ENCODE assay signal across 8 cellular contexts in genomic region chr1:3453891-3454810, GRCh38. TPM values are rescaled to one million over a fixed set of nuclear protein-coding genes. Genes with fewer than 3 reads are reported as not detected.
DNase-seq lines count a peak whose midpoint lies in the region; ATAC-seq and TF ChIP-seq lines count a peak whose summit lies in the region.

TSS of gene ARHGEF16 (plus strand) at chr1:3454665. CDS start at chr1:3463085, 8,420 bp downstream.

- H3K4me3 ChIP-seq in heart right ventricle: peak within 1 kb of the TSS; percentile 32 to 65 (median 56)

- peak within 1 kb of the TSS in 4 of 10 donors; percentile 15 to 48 (median 24) for H3K27ac ChIP-seq in heart right ventricle

- peak within 1 kb of the TSS; percentile 84 for H3K4me3 Mint-ChIP-seq in progenitor cell of endocrine pancreas (ENCODE audit: low read depth)

- H3K27me3 Mint-ChIP-seq in progenitor cell of endocrine pancreas: peaks cover 13% of the 10 kb centered on the region

- ATAC-seq in Right ventricle myocardium inferior (peak; percentile 59), heart right ventricle (peak; percentile 48 to 70 (median 63)), HG02970 (IDR thresholded peaks at IDR 0.05; ENCODE audit: low FRiP score, unreplicated experiment) (no peak), GM19328 (IDR thresholded peaks at IDR 0.05; ENCODE audit: unreplicated experiment) (no peak)
- peak; percentile 47 to 62 for ATAC-seq in activated naive CD4-positive, alpha-beta T cell treated with anti-CD3 and anti-CD28 coated beads, Interleukin-2, amount 50 U/mL, for 72 hours

- H3K4me1 Mint-ChIP-seq in progenitor cell of endocrine pancreas (ENCODE audit: low read depth): peaks cover 5% of the 10 kb centered on the region

- H3K9me3 ChIP-seq in heart right ventricle: no peaks in the 10 kb centered on the region

- H3K4me1 ChIP-seq in heart right ventricle: peaks cover 15 to 37% (median 28%) of the 10 kb centered on the region in 9 donors

- H3K27ac Mint-ChIP-seq in activated naive CD4-positive, alpha-beta T cell treated with anti-CD3 and anti-CD28 coated beads, Interleukin-2, amount 50 U/mL, for 72 hours: no peak within 1 kb of the TSS
- H3K27ac Mint-ChIP-seq in progenitor cell of endocrine pancreas: peak within 1 kb of the TSS; percentile 93

- intact Hi-C loops in Right ventricle myocardium inferior (cut with DNase I): loop anchor here (1.0 to 2.0 kb wide), 2 partner anchors 19 to 30 kb away; no protein-coding TSS in a partner anchor
- intact Hi-C loops in cardiac septum (cut with DNase I): loop anchor here (1.0 to 2.0 kb wide), 2 partner anchors 30 to 165 kb away; no protein-coding TSS in a partner anchor
- intact Hi-C loops in heart right ventricle (cut with DNase I): loop anchor here in 9 of 10 donors (1.0 to 10.0 kb wide), 6 partner anchors 29 to 271 kb away; no protein-coding TSS in a partner anchor

- H3K9me3 Mint-ChIP-seq in activated naive CD4-positive, alpha-beta T cell treated with anti-CD3 and anti-CD28 coated beads, Interleukin-2, amount 50 U/mL, for 72 hours: no peaks in the 10 kb centered on the region
- no peaks in the 10 kb centered on the region for H3K9me3 Mint-ChIP-seq in progenitor cell of endocrine pancreas (ENCODE audit: low read depth)

- TF ChIP-seq CTCF in heart right ventricle (IDR thresholded peaks at IDR 0.05): peak in 8 of 9 donors; percentile 24 to 60 (median 50)
- TF ChIP-seq CTCF in progenitor cell of endocrine pancreas (IDR thresholded peaks at IDR 0.05; ENCODE audit: unreplicated experiment): peak; percentile 68

- H3K36me3 ChIP-seq in heart right ventricle: no peaks in the 10 kb centered on the region

- peaks cover 3 to 46% (median 25%) of the 10 kb centered on the region in 7 donors for H3K27me3 ChIP-seq in heart right ventricle

- 5 to 7% methylated on average over 45 to 84 of the region's 84 CpGs for WGBS in heart right ventricle, 2 donors

- DNase-seq in Right ventricle myocardium inferior (ENCODE audit: missing footprints): peak; percentile 68
- DNase-seq in cardiac septum (ENCODE audit: low spot score): no peak
- DNase-seq in NCI-H345 treated with DMSO at 0.1 percent for 48 hours (lab: John Stamatoyannopoulos, UW; ENCODE audit: unreplicated experiment): peak; percentile 73
- DNase-seq in activated naive CD4-positive, alpha-beta T cell treated with anti-CD3 and anti-CD28 coated beads, Interleukin-2, amount 50 U/mL, for 72 hours (ENCODE audit: low spot score in 2 of 2): peak in 1 of 2 donors; percentile 37
- peak; percentile 32 to 61 for DNase-seq in heart right ventricle
- DNase-seq in progenitor cell of endocrine pancreas (ENCODE audit: low spot score, unreplicated experiment): peak; percentile 90

- no peaks in the 10 kb centered on the region for H3K36me3 Mint-ChIP-seq in activated naive CD4-positive, alpha-beta T cell treated with anti-CD3 and anti-CD28 coated beads, Interleukin-2, amount 50 U/mL, for 72 hours
- H3K36me3 Mint-ChIP-seq in progenitor cell of endocrine pancreas (ENCODE audit: insufficient read depth): no peaks in the 10 kb centered on the region

RNA-seq across cellular contexts. Expression of gene ARHGEF16, which starts in this region (rescaled TPM):
- 1.4 TPM for total RNA-seq in Right ventricle myocardium inferior
- total RNA-seq in cardiac septum: 0.57 TPM
- total RNA-seq in activated naive CD4-positive, alpha-beta T cell treated with anti-CD3 and anti-CD28 coated beads, Interleukin-2, amount 50 U/mL, for 72 hours: under 1 TPM in 1 of 2 donors, not detected in 1; 0.46 TPM
- total RNA-seq in heart right ventricle: 1 to 10 TPM in 1 of 10 donors, under 1 TPM in 9; 0.17 to 1.1 (median 0.35) TPM
- polyA plus RNA-seq in heart right ventricle: 1 to 10 TPM in 1 of 2 donors, under 1 TPM in 1; 0.62 to 1.1 TPM
- total RNA-seq in progenitor cell of endocrine pancreas: 60.5 and 63.6 TPM in 2 replicates

Comparison
In these comparisons a context has a peak if more than half of its experiments do, and no peak if none do; other contexts are left out.
1. RNA of gene ARHGEF16 (total RNA-seq): 60.5 to 63.6 TPM in progenitor cell of endocrine pancreas; 1.4 TPM in Right ventricle myocardium inferior (single experiment), 0.57 TPM in cardiac septum (single experiment), 0.46 TPM in activated naive CD4-positive, alpha-beta T cell treated with anti-CD3 and anti-CD28 coated beads, Interleukin-2, amount 50 U/mL, for 72 hours and 0.17 to 1.1 TPM in heart right ventricle; every median in the first group is over 10 times any median in the second.
2. Peak in ATAC-seq in activated naive CD4-positive, alpha-beta T cell treated with anti-CD3 and anti-CD28 coated beads, Interleukin-2, amount 50 U/mL, for 72 hours; RNA of the gene not detected or under 1 TPM.
3. ATAC-seq: peak in Right ventricle myocardium inferior (single experiment) and heart right ventricle (8 of 8); none in HG02970 (single experiment) and GM19328 (single experiment).